In genomic region chr17:76682306-76682705, GRCh38 we compare ENCODE assay signal across 11 cellular contexts. TPM values are rescaled to one million over a fixed set of nuclear protein-coding genes. Genes with fewer than 3 reads are reported as not detected.
A peak's percentile ranks its signal among the peaks of the same experiment; 100 is the strongest.
DNase-seq lines count a peak whose midpoint lies in the region; ATAC-seq and TF ChIP-seq lines count a peak whose summit lies in the region.
"Had no signal": no experiment of that assay in that cellular context is flagged by ENCODE, and none has a peak within 500 bp of the region (broad histone marks: within the 10 kb centered on the region; RNA-seq: fewer than 3 reads in every experiment).

No MANE protein-coding gene starts in this region.

- no peak for ATAC-seq in CD4-positive, alpha-beta T cell (ENCODE audit: poor library complexity)
- ATAC-seq in Right ventricle myocardium superior (ENCODE audit: poor library complexity): peak; percentile 66
- no peak for ATAC-seq in GM18907 (IDR thresholded peaks at IDR 0.05; ENCODE audit: unreplicated experiment)

- no peak for DNase-seq in CD4-positive, alpha-beta T cell
- peak; percentile 97 for DNase-seq in amniotic epithelial cell (ENCODE audit: low read depth)
- DNase-seq in Right ventricle myocardium superior: peak; percentile 79
- no peak for DNase-seq in prostate gland (ENCODE audit: low spot score)
- no peak for DNase-seq in NAMALWA (ENCODE audit: low spot score)
- no peak for DNase-seq in kidney glomerular epithelial cell (lab: John Stamatoyannopoulos, UW)
- no peak for DNase-seq in Calu3
- DNase-seq: naive B cell, NCI-H1436, thyroid gland had no signal

- no peaks in the 10 kb centered on the region for H3K4me1 ChIP-seq in prostate gland (replicated peaks)

- no peak for TF ChIP-seq CTCF in CD4-positive, alpha-beta T cell (IDR thresholded peaks at IDR 0.05)
- no peak for TF ChIP-seq CTCF in prostate gland (IDR thresholded peaks at IDR 0.05)
- TF ChIP-seq CTCF in Calu3 (IDR thresholded peaks at IDR 0.05; ENCODE audit: unreplicated experiment): no peak

- H3K27ac ChIP-seq in CD4-positive, alpha-beta T cell (ENCODE audit: low read depth, low read length): no peak overlapping the region
- H3K27ac ChIP-seq in prostate gland: peak overlapping the region; percentile 13 to 37

- H3K9me3 Mint-ChIP-seq in CD4-positive, alpha-beta T cell: no peaks in the 10 kb centered on the region
- no peaks in the 10 kb centered on the region for H3K9me3 Mint-ChIP-seq in Calu3 (ENCODE audit: low read depth, unreplicated experiment)
- H3K9me3 Mint-ChIP-seq: naive B cell had no signal

- H3K27ac Mint-ChIP-seq in CD4-positive, alpha-beta T cell: peak overlapping the region; percentile 53
- H3K27ac Mint-ChIP-seq in Calu3 (ENCODE audit: unreplicated experiment): no peak overlapping the region
- H3K27ac Mint-ChIP-seq: naive B cell had no signal

- intact Hi-C loops in CD4-positive, alpha-beta T cell (cut with DNase I, micrococcal nuclease): loop anchor here in 1 of 2 experiments (1.0 to 5.0 kb wide), 2 partner anchors 60 to 160 kb away; no protein-coding TSS in a partner anchor
- intact Hi-C loops in Right ventricle myocardium superior (cut with DNase I): loop anchor here (5.0 kb wide), 1 partner anchor 35 kb away; no protein-coding TSS in a partner anchor
- intact Hi-C loops in prostate gland (cut with DNase I): loop anchor here (5.0 kb wide), 1 partner anchor 35 kb away; no protein-coding TSS in a partner anchor
- intact Hi-C loops in Calu3 (cut with micrococcal nuclease; ENCODE audit: unreplicated experiment): no loop called here

- CTCF ChIA-PET in CD4-positive, alpha-beta T cell (lab: Charles Lee): interaction anchor here (1.1 to 3.1 kb wide), 7 partner anchors 11 to 160 kb away, joined by 3 to 28 read pairs (median 7); no protein-coding TSS in a partner anchor
- CTCF ChIA-PET in Calu3 (lab: Charles Lee): interaction anchor here (1.4 to 1.7 kb wide), 5 partner anchors 11 to 159 kb away, joined by 5 to 19 read pairs (median 13); no protein-coding TSS in a partner anchor

- POLR2A ChIA-PET in CD4-positive, alpha-beta T cell (lab: Charles Lee): interaction anchor here (1.0 to 2.8 kb wide), 3 partner anchors 11 to 155 kb away, joined by 3 to 16 read pairs (median 4); partner anchors contain the start of gene ST6GALNAC1

- no peak overlapping the region for H3K4me3 ChIP-seq in prostate gland
- H3K4me3 ChIP-seq: thyroid gland had no signal

- TF ChIP-seq POLR2A in prostate gland (IDR thresholded peaks at IDR 0.05): no peak

- H3K36me3 Mint-ChIP-seq in CD4-positive, alpha-beta T cell (ENCODE audit: low read depth): no peaks in the 10 kb centered on the region
- no peaks in the 10 kb centered on the region for H3K36me3 Mint-ChIP-seq in Calu3 (ENCODE audit: insufficient read depth, unreplicated experiment)
- H3K36me3 Mint-ChIP-seq: naive B cell had no signal

- no TSS peak for BruUV-seq in Calu3 (replicated peaks; lab: Mats Ljungman, UMichigan)

- no peaks in the 10 kb centered on the region for H3K36me3 ChIP-seq in prostate gland

- H3K4me3 Mint-ChIP-seq in CD4-positive, alpha-beta T cell: no peak overlapping the region
- H3K4me3 Mint-ChIP-seq in Calu3 (ENCODE audit: low read depth, unreplicated experiment): no peak overlapping the region

- H3K27me3 Mint-ChIP-seq in CD4-positive, alpha-beta T cell: no peaks in the 10 kb centered on the region
- H3K27me3 Mint-ChIP-seq in Calu3 (ENCODE audit: unreplicated experiment): no peaks in the 10 kb centered on the region
- H3K27me3 Mint-ChIP-seq: naive B cell had no signal

- 71% methylated on average over 13 of the region's 13 CpGs for WGBS in prostate gland

- no peaks in the 10 kb centered on the region for H3K27me3 ChIP-seq in CD4-positive, alpha-beta T cell (ENCODE audit: control insufficient read depth, insufficient read depth, low read length)
- no peaks in the 10 kb centered on the region for H3K27me3 ChIP-seq in prostate gland (replicated peaks; ENCODE audit: insufficient read depth)
- H3K27me3 ChIP-seq: thyroid gland had no signal

- H3K4me1 Mint-ChIP-seq in CD4-positive, alpha-beta T cell (ENCODE audit: low read depth): peaks cover 11% of the 10 kb centered on the region
- H3K4me1 Mint-ChIP-seq in Calu3 (ENCODE audit: low read depth, unreplicated experiment): peaks cover 6% of the 10 kb centered on the region
- H3K4me1 Mint-ChIP-seq: naive B cell had no signal

- H3K9me3 ChIP-seq in CD4-positive, alpha-beta T cell (ENCODE audit: control insufficient read depth, low read length): no peaks in the 10 kb centered on the region
- H3K9me3 ChIP-seq in prostate gland: no peaks in the 10 kb centered on the region
- H3K9me3 ChIP-seq: thyroid gland had no signal

RNA-seq across cellular contexts. Expression of gene MXRA7, which starts 28.5 kb away (rescaled TPM):
- total RNA-seq in CD4-positive, alpha-beta T cell: 10 to 100 TPM; 11.4 to 12.1 TPM
- 336 TPM for total RNA-seq in Right ventricle myocardium superior
- total RNA-seq in prostate gland: 100 to 1,000 TPM in 1 of 2 donors, 10 to 100 TPM in 1; 76.1 to 285 TPM
- total RNA-seq in Calu3 (2022): 6.5 and 9.9 TPM in 2 replicates

RNA-seq across cellular contexts. Expression of gene ST6GALNAC1, which starts 38.7 kb away (rescaled TPM):
- 1 to 10 TPM; 1.8 to 2.5 TPM for total RNA-seq in CD4-positive, alpha-beta T cell
- total RNA-seq in Right ventricle myocardium superior: 2.8 TPM
- 10 to 100 TPM in 1 of 2 donors, 1 to 10 TPM in 1; 8.4 to 27.2 TPM for total RNA-seq in prostate gland
- 52.2 and 52.4 TPM in 2 replicates for total RNA-seq in Calu3 (2022)

RNA-seq across cellular contexts. Expression of gene JMJD6, which starts 44.1 kb away (rescaled TPM):
- total RNA-seq in CD4-positive, alpha-beta T cell: 100 to 1,000 TPM; 133 to 134 TPM
- total RNA-seq in Right ventricle myocardium superior (63.1 TPM), prostate gland (10 to 100 TPM; 17.7 to 40.5 TPM), Calu3 (2022) (60.8 and 62.1 TPM in 2 replicates)

RNA-seq across cellular contexts. Expression of gene METTL23, which starts 44.3 kb away (rescaled TPM):
- 10 to 100 TPM; 35.4 to 37.8 TPM for total RNA-seq in CD4-positive, alpha-beta T cell
- total RNA-seq in Right ventricle myocardium superior: 19.0 TPM
- 10 to 100 TPM; 39.5 to 47.9 TPM for total RNA-seq in prostate gland
- 56.1 and 58.1 TPM in 2 replicates for total RNA-seq in Calu3 (2022)

RNA-seq across cellular contexts. Expression of gene SRSF2, which starts 54.8 kb away (rescaled TPM):
- total RNA-seq in CD4-positive, alpha-beta T cell: 100 to 1,000 TPM; 448 to 460 TPM
- total RNA-seq in Right ventricle myocardium superior (61.2 TPM), prostate gland (100 to 1,000 TPM; 217 to 316 TPM), Calu3 (2022) (238 and 241 TPM in 2 replicates)

Comparison
In these comparisons a context has a peak if more than half of its experiments do, and no peak if none do; other contexts are left out.
1. DNase-seq: peak in amniotic epithelial cell (single experiment) and Right ventricle myocardium superior (single experiment); none in CD4-positive, alpha-beta T cell (0 of 10), prostate gland (single experiment), NAMALWA (single experiment), kidney glomerular epithelial cell (single experiment) and Calu3 (single experiment).